In the genomic region with DNA sequence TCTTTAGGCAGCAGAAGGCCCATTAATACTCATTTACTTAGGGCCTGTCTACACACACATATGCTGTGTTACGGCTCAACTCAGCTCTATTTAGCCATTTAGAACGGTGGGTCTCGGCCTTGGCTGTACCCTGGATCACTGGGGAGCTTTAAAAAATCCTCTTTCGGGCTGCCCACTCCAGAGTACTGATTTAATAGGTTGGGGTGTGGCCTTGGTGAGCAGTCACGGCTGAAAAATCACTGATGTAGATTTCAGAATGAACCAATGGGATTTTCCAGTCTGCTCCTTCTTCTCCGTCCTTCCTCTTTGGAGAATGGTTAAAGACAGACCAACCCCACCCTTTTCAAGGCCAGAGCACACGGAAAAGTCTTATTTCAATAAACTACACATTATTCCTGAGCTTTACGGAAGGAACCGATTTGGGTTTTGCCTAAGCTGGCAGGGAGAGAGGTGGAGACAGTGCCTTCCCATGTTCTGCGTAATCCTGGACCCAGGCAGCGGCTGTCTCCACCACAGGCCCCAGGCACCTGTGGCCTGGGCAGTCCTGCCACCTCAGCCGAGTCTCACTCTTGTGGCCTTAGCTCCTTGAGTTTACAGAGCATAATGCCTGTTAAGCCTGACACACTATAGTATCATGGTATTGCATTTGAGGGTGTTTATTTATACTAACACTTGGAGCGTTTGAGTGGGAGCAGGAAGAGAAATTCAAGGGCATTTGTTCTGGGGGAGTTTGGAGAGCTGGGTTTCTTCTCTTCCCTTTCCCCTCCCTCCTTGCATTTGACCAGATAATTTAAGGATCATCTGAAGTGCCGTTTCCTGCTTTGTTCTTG, we compare ENCODE assay signal across 12 cellular contexts.
DNase-seq lines count a peak whose midpoint lies in the region; ATAC-seq, FAIRE-seq and TF ChIP-seq lines count a peak whose summit lies in the region.
"Had no signal": no experiment of that assay in that cellular context is flagged by ENCODE, and none has a peak within 500 bp of the region (broad histone marks: within the 10 kb centered on the region; RNA-seq: fewer than 3 reads in every experiment).

No MANE protein-coding gene starts in this region.

- H3K79me1 ChIP-seq in IMR-90 (ENCODE audit: low read depth in 1 of 2, low read length in 2 of 2), result peaks cover 0 to 15% of the 10 kb centered on the region in 2 experiments; a peak in 1 of 4 replicates

- peak overlapping the region in 5 of 10 experiments; percentile 10 to 38 (median 17); a peak in 5 of 20 replicates for H3K4me3 ChIP-seq in BLaER1 treated with 17β-estradiol and CSF1 and Interleukin-3, amounts not matched to agents 10 nM and 100 nM
- no peak overlapping the region for H3K4me3 ChIP-seq in IMR-90 (ENCODE audit: insufficient read depth, low read depth, low read length)
- H3K4me3 ChIP-seq in GM12878, result no peak overlapping the region
- no peak overlapping the region for H3K4me3 ChIP-seq in neural progenitor cell

- no peak overlapping the region; a peak in 1 of 4 replicates for H4K8ac ChIP-seq in IMR-90 (ENCODE audit: low read depth in 2 of 2, low read length in 2 of 2)

- peaks cover 0 to 4% (median 0%) of the 10 kb centered on the region in 11 experiments; a peak in 2 of 22 replicates for H3K36me3 ChIP-seq in BLaER1 treated with 17β-estradiol and CSF1 and Interleukin-3, amounts not matched to agents 10 nM and 100 nM
- no peaks in the 10 kb centered on the region for H3K36me3 ChIP-seq in IMR-90 (ENCODE audit: control insufficient read depth, insufficient read depth, low read length)
- H3K36me3 ChIP-seq in GM12878 (ENCODE audit: control insufficient read depth in 2 of 2, insufficient read depth in 2 of 2, low read length in 1 of 2), result peaks cover 0 to 5% of the 10 kb centered on the region in 2 experiments; a peak in 2 of 4 replicates
- no peaks in the 10 kb centered on the region for H3K36me3 ChIP-seq in neural progenitor cell

- H3K27me3 Mint-ChIP-seq in neural progenitor cell (ENCODE audit: insufficient read depth, low read depth), result peaks cover 5% of the 10 kb centered on the region

- SMC1A ChIA-PET in GM12878 (lab: Charles Lee; ENCODE audit: uncharacterized antibody, unreplicated experiment), result interaction anchor here (1.6 to 1.9 kb wide), 3 partner anchors 9 to 56 kb away, joined by 4 to 8 read pairs (median 6); no protein-coding TSS in a partner anchor

- no peak overlapping the region for H4K5ac ChIP-seq in IMR-90 (ENCODE audit: low read depth, low read length)

- H3K14ac ChIP-seq in IMR-90 (replicated peaks; ENCODE audit: low read depth, low read length), result peak overlapping the region; percentile 1; the same call in 1 of the 2 replicates

- peak; percentile 4; the same call in 1 of the 2 replicates for ATAC-seq in IMR-90 (ENCODE audit: low read depth)
- no peak for ATAC-seq in GM12878
- ATAC-seq in GM21515 (IDR thresholded peaks at IDR 0.05; ENCODE audit: unreplicated experiment), result no peak
- ATAC-seq: activated CD4-positive, CD25-positive, alpha-beta regulatory T cell treated with anti-CD3 and anti-CD28 coated beads, Interleukin-2, amount 50 U/mL, for 24 hours; CD8-positive, alpha-beta T cell had no signal

- RAD21 ChIA-PET in GM12878 (lab: Charles Lee; ENCODE audit: unreplicated experiment), result interaction anchor here (0.6 to 1.2 kb wide), 6 partner anchors 35 to 278 kb away, joined by 3 to 5 read pairs (median 3); no protein-coding TSS in a partner anchor

- 93% methylated on average over 2 of the region's 14 CpGs; no CpG with 5 or more reads in 1 of the 2 experiments for WGBS in IMR-90 (ENCODE audit: extremely low coverage in 2 of 2, insufficient read length in 1 of 2), 2 experiments
- WGBS in GM12878 (ENCODE audit: insufficient coverage, insufficient replicate concordance, low lambda C conversion rate, missing lambda C conversion rate), result 81% methylated on average over 14 of the region's 14 CpGs

- DNase-seq in IMR-90, result peak; percentile 37
- DNase-seq in GM12878 (ENCODE audit: low read depth, low spot score), result no peak
- no peak for DNase-seq in neural progenitor cell (ENCODE audit: low spot score)
- DNase-seq in SW 1271 (lab: John Stamatoyannopoulos, UW), result no peak
- no peak for DNase-seq in activated CD4-positive, CD25-positive, alpha-beta regulatory T cell treated with anti-CD3 and anti-CD28 coated beads, Interleukin-2, amount 50 U/mL, for 72 hours
- no peak for DNase-seq in NCI-H226
- DNase-seq: CD8-positive, alpha-beta T cell; H7; NCI-H2171 treated with DMSO at 0.1 percent for 48 hours had no signal

- no peak for FAIRE-seq in GM12878 (lab: Jason Lieb, UNC)

- CTCF ChIA-PET in IMR-90 (lab: Yijun Ruan, JAX) (interaction anchor here (1.8 kb wide), 1 partner anchor 279 kb away, joined by 4 read pairs; no protein-coding TSS in a partner anchor), GM12878 (lab: Yijun Ruan, JAX) (interaction anchor here (1.0 to 2.1 kb wide), 3 partner anchors 9 to 279 kb away, joined by 4 to 7 read pairs (median 5); no protein-coding TSS in a partner anchor)

- in situ Hi-C loops in IMR-90 (cut with MboI; ENCODE audit: low sequenced_read_pairs) (no loop called here), GM12878 (cut with MboI) (no loop called here)

- H2BK15ac ChIP-seq in IMR-90 (ENCODE audit: low read depth, low read length), result no peak overlapping the region

- peaks cover 20% of the 10 kb centered on the region for H3F3A ChIP-seq in neural progenitor cell (ENCODE audit: low read depth)

- H3K4me2 ChIP-seq in BLaER1 treated with 17β-estradiol and CSF1 and Interleukin-3, amounts not matched to agents 10 nM and 100 nM, result peak overlapping the region; percentile 81 to 97 (median 87)
- H3K4me2 ChIP-seq in IMR-90 (ENCODE audit: low read depth, low read length) (no peak overlapping the region), GM12878 (ENCODE audit: control insufficient read depth, insufficient read depth) (no peak overlapping the region), neural progenitor cell (no peak overlapping the region)

- peaks cover 26% of the 10 kb centered on the region for H3K9me1 ChIP-seq in IMR-90 (ENCODE audit: insufficient read depth, low read length)

- TF ChIP-seq RAD21 in IMR-90 (IDR thresholded peaks at IDR 0.05; ENCODE audit: low read length) (no peak), GM12878 (IDR thresholded peaks at IDR 0.05; ENCODE audit: insufficient read depth, low read depth, low read length) (no peak)

- BruUV-seq in IMR-90 (replicated peaks; lab: Mats Ljungman, UMichigan) (no TSS peak), GM12878 (replicated peaks; lab: Mats Ljungman, UMichigan) (no TSS peak)

- peaks cover 81% of the 10 kb centered on the region for H3K4me1 Mint-ChIP-seq in neural progenitor cell

- dilution Hi-C loops in IMR-90 (cut with HindIII; ENCODE audit: low sequenced_read_pairs, unreplicated experiment), result no loop called here

- no peak overlapping the region for H3K23ac ChIP-seq in IMR-90 (ENCODE audit: low read depth, low read length)

- H4K20me1 ChIP-seq in BLaER1 treated with 17β-estradiol and CSF1 and Interleukin-3, amounts not matched to agents 10 nM and 100 nM, result no peaks in the 10 kb centered on the region; a peak in 1 of 22 replicates
- no peaks in the 10 kb centered on the region for H4K20me1 ChIP-seq in IMR-90 (ENCODE audit: insufficient read depth, low read length)
- H4K20me1 ChIP-seq in GM12878 (ENCODE audit: control insufficient read depth, insufficient read depth), result no peaks in the 10 kb centered on the region
- H4K20me1 ChIP-seq in neural progenitor cell (ENCODE audit: low read depth), result peaks cover 47% of the 10 kb centered on the region

- peak overlapping the region; percentile 46 for H2BK120ac ChIP-seq in IMR-90 (ENCODE audit: low read depth, low read length)

- H3K27ac ChIP-seq in BLaER1 treated with 17β-estradiol and CSF1 and Interleukin-3, amounts not matched to agents 10 nM and 100 nM, result peak overlapping the region in 9 of 11 experiments; percentile 23 to 87 (median 73); a peak in 17 of 22 replicates
- H3K27ac ChIP-seq in IMR-90 (ENCODE audit: insufficient read depth, low read length), result no peak overlapping the region
- no peak overlapping the region; the same call in 1 of the 2 replicates for H3K27ac ChIP-seq in GM12878 (ENCODE audit: control insufficient read depth, insufficient read depth)
- no peak overlapping the region for H3K27ac ChIP-seq in neural progenitor cell

- intact Hi-C loops in IMR-90 (cut with micrococcal nuclease), result no loop called here
- intact Hi-C loops in GM12878 (cut with micrococcal nuclease; ENCODE audit: unreplicated experiment), result no loop called here

- H2AFZ ChIP-seq in IMR-90 (replicated peaks; ENCODE audit: low read length, poor library complexity), result no peak overlapping the region
- no peak overlapping the region for H2AFZ ChIP-seq in GM12878 (ENCODE audit: control insufficient read depth, low read depth, low read length)
- H2AFZ ChIP-seq in neural progenitor cell (replicated peaks), result no peak overlapping the region

- H3K79me2 ChIP-seq in GM12878 (ENCODE audit: control insufficient read depth, insufficient read depth, low read length) (peaks cover 14% of the 10 kb centered on the region), neural progenitor cell (ENCODE audit: low read depth) (peaks cover 88% of the 10 kb centered on the region)

- peak overlapping the region; percentile 95 for H3K27ac Mint-ChIP-seq in neural progenitor cell

- TF ChIP-seq POLR2A in IMR-90 (IDR thresholded peaks at IDR 0.05; ENCODE audit: low read depth, low read length) (no peak), GM12878 (IDR thresholded peaks at IDR 0.05; ENCODE audit: low read depth, low read length) (no peak)

- TF ChIP-seq EP300 in GM12878 (IDR thresholded peaks at IDR 0.05; ENCODE audit: borderline replicate concordance in 1 of 2, control insufficient read depth in 1 of 2, low read depth in 2 of 2, low read length in 2 of 2), result no peak

- H2BK20ac ChIP-seq in IMR-90 (ENCODE audit: low read depth, low read length), result peak overlapping the region; percentile 28; the same call in 1 of the 2 replicates

- no peaks in the 10 kb centered on the region; a peak in 1 of 22 replicates for H3K27me3 ChIP-seq in BLaER1 treated with 17β-estradiol and CSF1 and Interleukin-3, amounts not matched to agents 10 nM and 100 nM
- H3K27me3 ChIP-seq in IMR-90 (ENCODE audit: control insufficient read depth, insufficient read depth, low read length), result no peaks in the 10 kb centered on the region
- H3K27me3 ChIP-seq in GM12878 (replicated peaks in 1 of 2; ENCODE audit: control insufficient read depth in 2 of 2, insufficient read depth in 2 of 2, low read length in 1 of 2), result no peaks in the 10 kb centered on the region
- H3K27me3 ChIP-seq in neural progenitor cell, result no peaks in the 10 kb centered on the region

- no peak overlapping the region for H4K91ac ChIP-seq in IMR-90 (ENCODE audit: insufficient read depth, low read depth, low read length)

- no peaks in the 10 kb centered on the region for H3K9me3 ChIP-seq in BLaER1 treated with 17β-estradiol and CSF1 and Interleukin-3, amounts not matched to agents 10 nM and 100 nM (replicated peaks in 1 of 11)
- H3K9me3 ChIP-seq in IMR-90 (ENCODE audit: control insufficient read depth, insufficient read depth, low read length) (no peaks in the 10 kb centered on the region), GM12878 (replicated peaks; ENCODE audit: control insufficient read depth, insufficient read depth, low read length) (no peaks in the 10 kb centered on the region), neural progenitor cell (ENCODE audit: low read depth) (no peaks in the 10 kb centered on the region)

- H3K56ac ChIP-seq in IMR-90 (ENCODE audit: extremely low read depth, insufficient read depth, low read length), result no peak overlapping the region

- peak overlapping the region; percentile 9 for H2AK9ac ChIP-seq in IMR-90 (replicated peaks; ENCODE audit: low read depth, low read length, poor library complexity)

- no peak overlapping the region for H2BK5ac ChIP-seq in IMR-90 (ENCODE audit: low read depth, low read length, poor library complexity, severe bottlenecking)

- H3K18ac ChIP-seq in IMR-90 (ENCODE audit: low read depth, low read length), result no peak overlapping the region

- peak overlapping the region; percentile 25; the same call in 1 of the 2 replicates for H2AK5ac ChIP-seq in IMR-90 (ENCODE audit: low read depth, low read length)

- H3K4me1 ChIP-seq in BLaER1 treated with 17β-estradiol and CSF1 and Interleukin-3, amounts not matched to agents 10 nM and 100 nM, result peaks cover 81 to 100% (median 100%) of the 10 kb centered on the region in 10 experiments
- H3K4me1 ChIP-seq in IMR-90 (ENCODE audit: control insufficient read depth, insufficient read depth, low read length), result peaks cover 29% of the 10 kb centered on the region
- H3K4me1 ChIP-seq in GM12878 (ENCODE audit: control insufficient read depth, insufficient read depth, low read length), result peaks cover 42% of the 10 kb centered on the region
- peaks cover 60% of the 10 kb centered on the region for H3K4me1 ChIP-seq in neural progenitor cell

- POLR2A ChIA-PET in IMR-90 (lab: Charles Lee; ENCODE audit: unreplicated experiment), result no interaction called here
- POLR2A ChIA-PET in GM12878 (lab: Charles Lee), result interaction anchor here (0.8 to 1.7 kb wide), 5 partner anchors 9 to 78 kb away, joined by 3 to 4 read pairs (median 3); no protein-coding TSS in a partner anchor

- H3K4me3 Mint-ChIP-seq in neural progenitor cell, result no peak overlapping the region
- H3K4me3 Mint-ChIP-seq: CD8-positive, alpha-beta T cell had no signal

- peak overlapping the region; percentile 35; the same call in 1 of the 2 replicates for H3K4ac ChIP-seq in IMR-90 (ENCODE audit: low read depth, low read length)

- H3K9ac ChIP-seq in BLaER1 treated with 17β-estradiol and CSF1 and Interleukin-3, amounts not matched to agents 10 nM and 100 nM, result peak overlapping the region in 9 of 11 experiments; percentile 2 to 74 (median 45); a peak in 15 of 22 replicates
- H3K9ac ChIP-seq in IMR-90 (ENCODE audit: low read depth, low read length) (no peak overlapping the region), GM12878 (ENCODE audit: control insufficient read depth, insufficient read depth, low read length) (no peak overlapping the region; the same call in 1 of the 2 replicates), neural progenitor cell (no peak overlapping the region)

- H3K9me3 Mint-ChIP-seq in neural progenitor cell, result no peaks in the 10 kb centered on the region
- H3K9me3 Mint-ChIP-seq: CD8-positive, alpha-beta T cell had no signal

- peaks cover 5% of the 10 kb centered on the region for H3K36me3 Mint-ChIP-seq in neural progenitor cell

- TF ChIP-seq CTCF in IMR-90 (conservative IDR thresholded peaks at IDR 0.05; ENCODE audit: low read depth, low read length) (no peak), GM12878 (IDR thresholded peaks at IDR 0.05 in 2 of 3, conservative IDR thresholded peaks at IDR 0.05 in 1 of 3; ENCODE audit: control insufficient read depth in 2 of 3, extremely low read depth in 1 of 3, insufficient read depth in 1 of 3, low read depth in 3 of 3, low read length in 3 of 3) (no peak), neural progenitor cell (IDR thresholded peaks at IDR 0.05) (no peak)

Comparison
In these comparisons a context has a peak if more than half of its experiments do, and no peak if none do; other contexts are left out.
1. H3K27ac ChIP-seq: peak in BLaER1 treated with 17β-estradiol and CSF1 and Interleukin-3, amounts not matched to agents 10 nM and 100 nM (9 of 11); none in IMR-90 (single experiment), GM12878 (single experiment) and neural progenitor cell (single experiment).
2. H3K4me2 ChIP-seq: peak in BLaER1 treated with 17β-estradiol and CSF1 and Interleukin-3, amounts not matched to agents 10 nM and 100 nM (11 of 11); none in IMR-90 (single experiment), GM12878 (single experiment) and neural progenitor cell (single experiment).
3. H3K9ac ChIP-seq: peak in BLaER1 treated with 17β-estradiol and CSF1 and Interleukin-3, amounts not matched to agents 10 nM and 100 nM (9 of 11); none in IMR-90 (single experiment), GM12878 (single experiment) and neural progenitor cell (single experiment).